8 cellular contexts compared by ENCODE assay signal in genomic region chr17:57832711-57833596, GRCh38. TPM values are rescaled to one million over a fixed set of nuclear protein-coding genes. Genes with fewer than 3 reads are reported as not detected.
DNase-seq lines count a peak whose midpoint lies in the region; ATAC-seq and TF ChIP-seq lines count a peak whose summit lies in the region.

No MANE protein-coding gene starts in this region.

- H3K4me1 ChIP-seq in MM.1S (ENCODE audit: low read length) (no peaks in the 10 kb centered on the region), SJSA1 (replicated peaks) (peaks cover 7% of the 10 kb centered on the region)

- no peak overlapping the region for H3K4me3 Mint-ChIP-seq in activated naive CD4-positive, alpha-beta T cell treated with anti-CD3 and anti-CD28 coated beads, Interleukin-2, amount 10 ng/mL, durations not matched to agents 7 days and 5 days

- ATAC-seq in HG03469 (IDR thresholded peaks at IDR 0.05; ENCODE audit: unreplicated experiment): no peak

- no peak overlapping the region for H2AFZ ChIP-seq in MM.1S (ENCODE audit: low read length)

- peak; percentile 97 for TF ChIP-seq CTCF in MM.1S (IDR thresholded peaks at IDR 0.05; ENCODE audit: low read length)

- H3K36me3 ChIP-seq in MM.1S (replicated peaks; ENCODE audit: insufficient read depth, low read length) (no peaks in the 10 kb centered on the region), SJSA1 (0 out of 2 replicates have a peak, but pooled peaks cover 5% of the 10 kb centered on the region)

- CTCF ChIA-PET in activated naive CD4-positive, alpha-beta T cell treated with anti-CD3 and anti-CD28 coated beads, Interleukin-2, amount 10 ng/mL, durations not matched to agents 7 days and 5 days (lab: Charles Lee): interaction anchor here (0.6 to 3.1 kb wide), 39 partner anchors 9 to 726 kb away, joined by 3 to 18 read pairs (median 4); partner anchors contain the start of gene MRPS23

- H4K20me1 ChIP-seq in MM.1S (ENCODE audit: insufficient read depth, low read length): no peaks in the 10 kb centered on the region

- H3K9me3 Mint-ChIP-seq in activated naive CD4-positive, alpha-beta T cell treated with anti-CD3 and anti-CD28 coated beads, Interleukin-2, amount 10 ng/mL, durations not matched to agents 7 days and 5 days: no peaks in the 10 kb centered on the region

- no peaks in the 10 kb centered on the region for H3K79me2 ChIP-seq in MM.1S (ENCODE audit: low read length)

- H3K36me3 Mint-ChIP-seq in activated naive CD4-positive, alpha-beta T cell treated with anti-CD3 and anti-CD28 coated beads, Interleukin-2, amount 10 ng/mL, durations not matched to agents 7 days and 5 days: peaks cover 4% of the 10 kb centered on the region

- H3K9me2 ChIP-seq in MM.1S (replicated peaks; ENCODE audit: insufficient read depth, low read length): no peaks in the 10 kb centered on the region

- no peak overlapping the region for H3K9ac ChIP-seq in MM.1S (ENCODE audit: low read length)

- H3K27ac Mint-ChIP-seq in activated naive CD4-positive, alpha-beta T cell treated with anti-CD3 and anti-CD28 coated beads, Interleukin-2, amount 10 ng/mL, durations not matched to agents 7 days and 5 days: no peak overlapping the region

- peaks cover 2% of the 10 kb centered on the region for H3K4me1 Mint-ChIP-seq in activated naive CD4-positive, alpha-beta T cell treated with anti-CD3 and anti-CD28 coated beads, Interleukin-2, amount 10 ng/mL, durations not matched to agents 7 days and 5 days

- H3K27me3 ChIP-seq in MM.1S (replicated peaks; ENCODE audit: insufficient read depth, low read length): no peaks in the 10 kb centered on the region
- no peaks in the 10 kb centered on the region for H3K27me3 ChIP-seq in SJSA1 (replicated peaks)

- no peak overlapping the region for H3K4me3 ChIP-seq in MM.1S (ENCODE audit: low read length)
- H3K4me3 ChIP-seq in SJSA1: no peak overlapping the region

- H3K4me2 ChIP-seq in MM.1S (ENCODE audit: low read depth, low read length): peak overlapping the region; percentile 22; the same call in 1 of the 2 replicates

- DNase-seq in GF-D8 (lab: John Stamatoyannopoulos, UW) (peak; percentile 64), MM.1S (peak; percentile 65), SJSA1 (ENCODE audit: low read depth in 1 of 2, low spot score in 2 of 2) (peak; percentile 68 to 69), head of caudate nucleus (peak in 41 of 42 donors; percentile 32 to 89 (median 70)), nucleus accumbens (lab: John Stamatoyannopoulos, UW) (peak in 38 of 56 donors; percentile 18 to 83 (median 48)), superior temporal gyrus (ENCODE audit: extremely low spot score) (peak; percentile 88)
- DNase-seq in activated naive CD4-positive, alpha-beta T cell treated with anti-CD3 and anti-CD28 coated beads, Interleukin-2, amount 10 ng/mL, durations not matched to agents 7 days and 5 days: peak; percentile 79

- intact Hi-C loops in head of caudate nucleus (cut with DNase I): loop anchor here (5.0 kb wide), 1 partner anchor 701 kb away; no protein-coding TSS in a partner anchor

- H3K9me3 ChIP-seq in MM.1S (replicated peaks; ENCODE audit: insufficient read depth, low read length) (no peaks in the 10 kb centered on the region), SJSA1 (replicated peaks) (no peaks in the 10 kb centered on the region)

- H3F3A ChIP-seq in MM.1S (ENCODE audit: insufficient read depth, low read length): no peaks in the 10 kb centered on the region

- H3K27ac ChIP-seq in MM.1S (ENCODE audit: low read length) (no peak overlapping the region), SJSA1 (no peak overlapping the region)

- H3K27me3 Mint-ChIP-seq in activated naive CD4-positive, alpha-beta T cell treated with anti-CD3 and anti-CD28 coated beads, Interleukin-2, amount 10 ng/mL, durations not matched to agents 7 days and 5 days: peaks cover 9% of the 10 kb centered on the region

RNA-seq across cellular contexts. Expression of gene MRPS23, which starts 16.9 kb away (rescaled TPM):
- total RNA-seq in SJSA1 (2014; rRNA removed; shearing (Covaris generic)): 59.2 and 83.4 TPM in 2 replicates
